ENCODE assay signal across 8 cellular contexts in the genomic region with DNA sequence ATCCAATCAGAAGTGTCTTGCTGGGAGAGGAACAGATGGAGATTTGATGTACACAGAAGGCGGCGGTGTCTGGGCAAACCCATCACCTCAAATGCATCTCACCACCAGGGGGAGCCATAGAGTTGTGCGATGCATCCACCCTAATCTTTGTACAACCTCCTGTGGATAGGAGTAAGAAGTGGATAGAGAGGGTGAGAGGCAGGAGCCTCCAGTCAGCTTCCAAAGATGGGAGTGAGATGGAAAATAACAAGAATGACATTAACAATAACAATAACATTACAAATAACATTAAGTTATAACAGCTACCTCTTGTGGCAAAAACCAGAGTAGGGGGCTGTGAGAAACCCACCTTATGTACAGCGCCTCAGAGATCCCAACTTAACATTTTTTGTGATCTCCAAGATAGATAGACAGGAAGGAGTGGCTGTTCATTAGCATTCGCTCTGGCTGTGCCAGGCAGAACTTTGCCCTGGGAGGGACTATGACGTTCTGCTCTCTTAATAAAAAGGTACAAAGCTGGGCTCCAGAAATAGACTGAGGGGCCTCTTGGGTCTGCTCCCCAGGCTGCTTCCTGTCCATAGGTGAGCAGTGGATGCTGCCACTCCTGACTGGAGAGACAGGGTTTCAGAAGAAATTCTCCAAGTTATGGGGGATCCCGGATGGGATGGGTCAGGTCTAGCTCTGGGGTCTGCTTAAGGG. TPM values are rescaled to one million over a fixed set of nuclear protein-coding genes. Genes with fewer than 3 reads are reported as not detected.
DNase-seq lines count a peak whose midpoint lies in the region; ATAC-seq and TF ChIP-seq lines count a peak whose summit lies in the region.

No MANE protein-coding gene starts in this region.

- no peaks in the 10 kb centered on the region for H3K79me2 ChIP-seq in OCI-LY1 (ENCODE audit: insufficient read depth, low read length)

- H3K27ac Mint-ChIP-seq in HFFc6 (no peak overlapping the region), natural killer cell (no peak overlapping the region)
- H3K27ac Mint-ChIP-seq in stimulated activated effector memory CD8-positive, alpha-beta T cell treated with anti-CD3 and anti-CD28 coated beads, Interleukin-12 subunit alpha, Interleukin-12 subunit beta, amount 100 ng/mL, for 72 hours: no peak overlapping the region

- ATAC-seq in natural killer cell (peak; percentile 84 to 90 (median 85)), GM21717 (IDR thresholded peaks at IDR 0.05; ENCODE audit: unreplicated experiment) (no peak)
- peak; percentile 83 for ATAC-seq in stimulated activated effector memory CD8-positive, alpha-beta T cell treated with anti-CD3 and anti-CD28 coated beads, Interleukin-12 subunit alpha, Interleukin-12 subunit beta, amount 100 ng/mL, for 72 hours

- H2AFZ ChIP-seq in OCI-LY1 (ENCODE audit: low read length): no peak overlapping the region

- no peak overlapping the region for H3K27ac ChIP-seq in C4-2B
- no peak overlapping the region for H3K27ac ChIP-seq in OCI-LY1 (ENCODE audit: low read depth, low read length, poor library complexity, severe bottlenecking)

- no peak overlapping the region for H3K4me2 ChIP-seq in OCI-LY1 (ENCODE audit: low read length)

- H3K4me1 Mint-ChIP-seq in HFFc6 (ENCODE audit: low read depth) (no peaks in the 10 kb centered on the region), natural killer cell (peaks cover 0 to 7% of the 10 kb centered on the region in 2 donors)
- peaks cover 14% of the 10 kb centered on the region for H3K4me1 Mint-ChIP-seq in stimulated activated effector memory CD8-positive, alpha-beta T cell treated with anti-CD3 and anti-CD28 coated beads, Interleukin-12 subunit alpha, Interleukin-12 subunit beta, amount 100 ng/mL, for 72 hours

- peaks cover 4% of the 10 kb centered on the region; the same call in 1 of the 2 replicates for H3K27me3 ChIP-seq in OCI-LY1 (ENCODE audit: insufficient read depth, low read length)

- peak; percentile 58 for DNase-seq in HFFc6
- DNase-seq in activated CD8-positive, alpha-beta memory T cell treated with anti-CD3 and anti-CD28 coated beads, Interleukin-2, amount 50 U/mL, for 4 hours: peak; percentile 89
- peak; percentile 82 to 93 for DNase-seq in erythroblast (lab: John Stamatoyannopoulos, UW)
- peak; percentile 75 for DNase-seq in natural killer cell
- peak; percentile 90 to 92 for DNase-seq in stimulated activated effector memory CD8-positive, alpha-beta T cell treated with anti-CD3 and anti-CD28 coated beads, Interleukin-12 subunit alpha, Interleukin-12 subunit beta, amount 100 ng/mL, for 72 hours (ENCODE audit: low spot score in 2 of 2)

- no peaks in the 10 kb centered on the region for H3K9me3 ChIP-seq in OCI-LY1 (ENCODE audit: low read length)

- no peaks in the 10 kb centered on the region for H3K36me3 ChIP-seq in OCI-LY1 (ENCODE audit: insufficient read depth, low read length)

- H3K4me3 Mint-ChIP-seq in HFFc6: no peak overlapping the region
- H3K4me3 Mint-ChIP-seq in natural killer cell: no peak overlapping the region
- H3K4me3 Mint-ChIP-seq in stimulated activated effector memory CD8-positive, alpha-beta T cell treated with anti-CD3 and anti-CD28 coated beads, Interleukin-12 subunit alpha, Interleukin-12 subunit beta, amount 100 ng/mL, for 72 hours: no peak overlapping the region

- no peaks in the 10 kb centered on the region for H4K20me1 ChIP-seq in OCI-LY1 (ENCODE audit: insufficient read depth, low read length)

- H3F3A ChIP-seq in OCI-LY1 (ENCODE audit: insufficient read depth, low read length): no peaks in the 10 kb centered on the region

- H3K27me3 Mint-ChIP-seq in HFFc6 (ENCODE audit: insufficient read depth): peaks cover 1% of the 10 kb centered on the region; the same call in 1 of the 2 replicates
- H3K27me3 Mint-ChIP-seq in natural killer cell (ENCODE audit: low read depth in 2 of 2): peaks cover 16 to 32% of the 10 kb centered on the region in 2 donors

- TF ChIP-seq POLR2A in erythroblast (IDR thresholded peaks at IDR 0.05; ENCODE audit: low read length): no peak

- intact Hi-C loops in natural killer cell (cut with micrococcal nuclease): loop anchor here (1.0 to 5.0 kb wide), 5 partner anchors 42 to 184 kb away; no protein-coding TSS in a partner anchor

- TF ChIP-seq CTCF in C4-2B (conservative IDR thresholded peaks at IDR 0.05) (peak; percentile 94), HFFc6 (IDR thresholded peaks at IDR 0.05) (peak; percentile 98), OCI-LY1 (IDR thresholded peaks at IDR 0.05; ENCODE audit: low read length) (peak; percentile 85), natural killer cell (IDR thresholded peaks at IDR 0.05) (peak; percentile 99)

- no peak overlapping the region for H3K4me3 ChIP-seq in OCI-LY1 (ENCODE audit: low read depth, low read length, poor library complexity, severe bottlenecking)

- no peaks in the 10 kb centered on the region for H3K9me3 Mint-ChIP-seq in HFFc6
- no peaks in the 10 kb centered on the region for H3K9me3 Mint-ChIP-seq in natural killer cell
- H3K9me3 Mint-ChIP-seq in stimulated activated effector memory CD8-positive, alpha-beta T cell treated with anti-CD3 and anti-CD28 coated beads, Interleukin-12 subunit alpha, Interleukin-12 subunit beta, amount 100 ng/mL, for 72 hours: no peaks in the 10 kb centered on the region

- H3K36me3 Mint-ChIP-seq in HFFc6 (ENCODE audit: low read depth) (no peaks in the 10 kb centered on the region), natural killer cell (no peaks in the 10 kb centered on the region)
- H3K36me3 Mint-ChIP-seq in stimulated activated effector memory CD8-positive, alpha-beta T cell treated with anti-CD3 and anti-CD28 coated beads, Interleukin-12 subunit alpha, Interleukin-12 subunit beta, amount 100 ng/mL, for 72 hours: no peaks in the 10 kb centered on the region

- H3K9me2 ChIP-seq in OCI-LY1 (ENCODE audit: low read depth, low read length): no peaks in the 10 kb centered on the region

- H3K4me1 ChIP-seq in OCI-LY1 (ENCODE audit: insufficient read depth, low read length, severe bottlenecking): no peaks in the 10 kb centered on the region

- no peak overlapping the region for H3K9ac ChIP-seq in OCI-LY1 (ENCODE audit: low read length)

RNA-seq across cellular contexts. Expression of gene CEACAM18, which starts 5.2 kb away (rescaled TPM):
- total RNA-seq in HFFc6 (2021; fragmentation: NEBNext Ultra II Directional; extraction: Animal tissue kit (Norgen Biotek cat#: 25700)): not detected
- not detected for total RNA-seq in natural killer cell

RNA-seq across cellular contexts. Expression of gene SIGLEC8, which starts 14.9 kb away (rescaled TPM):
- not detected for total RNA-seq in HFFc6 (2021; fragmentation: NEBNext Ultra II Directional; extraction: Animal tissue kit (Norgen Biotek cat#: 25700))
- total RNA-seq in natural killer cell: not detected

RNA-seq across cellular contexts. Expression of gene SIGLEC12, which starts 28.4 kb away (rescaled TPM):
- not detected for total RNA-seq in HFFc6 (2021; fragmentation: NEBNext Ultra II Directional; extraction: Animal tissue kit (Norgen Biotek cat#: 25700))
- under 1 TPM in 2 of 3 donors, not detected in 1; 0.50 to 0.57 TPM for total RNA-seq in natural killer cell

RNA-seq across cellular contexts. Expression of gene SIGLEC10, which starts 55.7 kb away (rescaled TPM):
- not detected for total RNA-seq in HFFc6 (2021; fragmentation: NEBNext Ultra II Directional; extraction: Animal tissue kit (Norgen Biotek cat#: 25700))
- 10 to 100 TPM in 1 of 3 donors, 1 to 10 TPM in 2; 1.7 to 28.9 (median 6.6) TPM for total RNA-seq in natural killer cell

RNA-seq across cellular contexts. Expression of gene SIGLEC6, which starts 58.3 kb away (rescaled TPM):
- not detected for total RNA-seq in HFFc6 (2021; fragmentation: NEBNext Ultra II Directional; extraction: Animal tissue kit (Norgen Biotek cat#: 25700))
- total RNA-seq in natural killer cell: 1 to 10 TPM in 1 of 3 donors, under 1 TPM in 2; 0.25 to 2.4 (median 0.59) TPM
